8 cellular contexts compared by ENCODE assay signal in the genomic region with DNA sequence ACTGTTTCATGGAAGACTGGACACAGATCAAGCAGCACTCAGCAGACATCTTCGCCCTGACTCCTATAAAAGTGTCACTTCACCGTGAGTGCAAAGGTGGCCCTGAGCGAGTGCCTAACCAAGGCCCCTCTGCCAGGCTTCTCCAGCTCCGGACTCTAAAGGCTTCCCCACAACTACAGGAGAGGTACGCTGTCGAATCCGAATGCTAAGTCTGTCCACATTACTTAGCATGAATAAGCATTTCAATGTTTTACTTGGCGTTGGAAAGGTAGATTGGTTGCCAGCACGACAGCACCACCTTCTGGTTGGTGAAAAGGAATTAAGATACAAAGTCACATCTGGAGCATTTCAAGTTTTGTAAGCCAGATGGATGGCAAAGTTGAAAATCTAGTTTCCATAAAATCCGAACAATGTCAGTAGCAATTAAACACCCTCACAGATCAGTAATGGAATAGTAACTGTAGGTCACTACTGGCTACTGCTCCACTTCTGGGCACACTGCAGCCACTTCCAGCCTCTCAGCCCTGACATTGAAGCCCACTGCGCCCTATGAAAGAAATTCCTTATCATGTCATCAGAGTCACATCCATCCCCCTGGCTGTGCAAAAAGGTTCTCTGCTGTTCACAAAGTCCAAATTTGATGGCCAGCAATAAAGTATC.
DNase-seq lines count a peak whose midpoint lies in the region; ATAC-seq, FAIRE-seq and TF ChIP-seq lines count a peak whose summit lies in the region.

No MANE protein-coding gene starts in this region.

- peak overlapping the region in 5 of 11 experiments; percentile 29 to 51 (median 36); a peak in 9 of 22 replicates for H3K4me2 ChIP-seq in BLaER1 treated with 17β-estradiol and CSF1 and Interleukin-3, amounts not matched to agents 10 nM and 100 nM
- H3K4me2 ChIP-seq in H9 (ENCODE audit: insufficient read depth, insufficient read length, low read length) (peak overlapping the region; percentile 21), HepG2 (ENCODE audit: low read depth, low read length) (peak overlapping the region; percentile 58)

- no peak overlapping the region for H2BK5ac ChIP-seq in H9 (ENCODE audit: insufficient read length, low read length)

- peaks cover 0 to 8% (median 0%) of the 10 kb centered on the region in 11 experiments; a peak in 2 of 22 replicates for H4K20me1 ChIP-seq in BLaER1 treated with 17β-estradiol and CSF1 and Interleukin-3, amounts not matched to agents 10 nM and 100 nM
- H4K20me1 ChIP-seq in H9 (ENCODE audit: control insufficient read depth, insufficient read depth, insufficient read length), result no peaks in the 10 kb centered on the region
- H4K20me1 ChIP-seq in HepG2 (ENCODE audit: insufficient read depth, low read length), result no peaks in the 10 kb centered on the region

- peaks cover 37 to 41% of the 10 kb centered on the region in 2 experiments for H3K4me1 Mint-ChIP-seq in H9

- H3K27me3 Mint-ChIP-seq in H9 (ENCODE audit: low read depth), result no peaks in the 10 kb centered on the region; the same call in 1 of the 2 replicates

- H3K14ac ChIP-seq in H9 (ENCODE audit: insufficient read depth, low read length), result no peak overlapping the region

- H3K56ac ChIP-seq in H9 (ENCODE audit: insufficient read length, low read depth, low read length), result no peak overlapping the region

- POLR2A ChIA-PET in HepG2 (lab: Yijun Ruan, JAX), result interaction anchor here (0.8 to 1.9 kb wide), 4 partner anchors 27 to 244 kb away, joined by 3 to 4 read pairs (median 4); no protein-coding TSS in a partner anchor

- H3K23me2 ChIP-seq in H9 (ENCODE audit: insufficient read length, low read depth, low read length, poor library complexity, severe bottlenecking), result no peaks in the 10 kb centered on the region

- H3T11ph ChIP-seq in H9 (ENCODE audit: low read length), result no peak overlapping the region

- DNase-seq in H9 (peak; percentile 81), NCI-H2227 treated with DMSO at 0.1 percent for 48 hours (lab: John Stamatoyannopoulos, UW) (peak; percentile 68), dermis blood vessel endothelial cell (peak; percentile 94), HepG2 (ENCODE audit: low spot score) (peak; percentile 94)
- peak; percentile 26 to 43 for DNase-seq in stimulated activated CD4-positive, alpha-beta T cell treated with anti-CD3 and anti-CD28 coated beads, Interleukin-4, amount 100 ng/mL, for 4 hours

- no peak overlapping the region for H2BK120ac ChIP-seq in H9 (ENCODE audit: low read depth, low read length, poor library complexity, severe bottlenecking)

- no CpG with 5 or more reads among the region's 11 CpGs for WGBS in H9 (ENCODE audit: extremely low coverage, insufficient read length, low lambda C conversion rate)
- WGBS in HepG2 (ENCODE audit: low lambda C conversion rate), result 31% methylated on average over 11 of the region's 11 CpGs

- peaks cover 8 to 31% (median 13%) of the 10 kb centered on the region in 11 experiments; a peak in 20 of 22 replicates for H3K36me3 ChIP-seq in BLaER1 treated with 17β-estradiol and CSF1 and Interleukin-3, amounts not matched to agents 10 nM and 100 nM
- peaks cover 2 to 5% of the 10 kb centered on the region in 2 experiments; a peak in 2 of 5 replicates for H3K36me3 ChIP-seq in HepG2 (replicated peaks in 1 of 2; ENCODE audit: control insufficient read depth in 1 of 2, insufficient read depth in 2 of 2, low read length in 2 of 2)

- FAIRE-seq in HepG2 (lab: Jason Lieb, UNC), result peak; percentile 97

- H2AK5ac ChIP-seq in H9 (ENCODE audit: insufficient read length, low read length), result no peak overlapping the region

- peaks cover 0 to 21% (median 12%) of the 10 kb centered on the region in 10 experiments; a peak in 14 of 20 replicates for H3K4me1 ChIP-seq in BLaER1 treated with 17β-estradiol and CSF1 and Interleukin-3, amounts not matched to agents 10 nM and 100 nM
- peaks cover 8% of the 10 kb centered on the region for H3K4me1 ChIP-seq in H9 (ENCODE audit: insufficient read depth, low read length)
- H3K4me1 ChIP-seq in HepG2 (ENCODE audit: insufficient read depth, low read length), result peaks cover 53% of the 10 kb centered on the region

- no peaks in the 10 kb centered on the region for H3K79me1 ChIP-seq in H9 (ENCODE audit: insufficient read depth, low read depth, low read length, poor library complexity, severe bottlenecking)

- 0 out of 5 replicates have a peak overlapping the region, but pooled peaks of 1 of the 2 experiments have one; percentile 4 for H3K4me3 Mint-ChIP-seq in H9

- H2AFZ ChIP-seq in H9 (ENCODE audit: low read length), result no peak overlapping the region
- no peak overlapping the region for H2AFZ ChIP-seq in HepG2 (ENCODE audit: low read length)

- H3K36me3 Mint-ChIP-seq in H9 (ENCODE audit: insufficient read depth in 1 of 3, low read depth in 3 of 3), result peaks cover 10 to 17% (median 13%) of the 10 kb centered on the region in 3 experiments

- TF ChIP-seq CTCF in H9 (conservative IDR thresholded peaks at IDR 0.05) (peak; percentile 89), HepG2 (CRISPR knock-in tag; IDR thresholded peaks at IDR 0.05) (peak; percentile 98)

- peak overlapping the region in 4 of 11 experiments; percentile 36 to 59 (median 52); a peak in 5 of 22 replicates for H3K9ac ChIP-seq in BLaER1 treated with 17β-estradiol and CSF1 and Interleukin-3, amounts not matched to agents 10 nM and 100 nM
- no peak overlapping the region for H3K9ac ChIP-seq in H9 (ENCODE audit: extremely low read depth, insufficient read length, low read length)
- H3K9ac ChIP-seq in HepG2 (ENCODE audit: insufficient read depth, low read depth, low read length), result peak overlapping the region; percentile 14; the same call in 1 of the 2 replicates

- H4K5ac ChIP-seq in H9 (ENCODE audit: insufficient read length, low read depth, low read length), result no peak overlapping the region

- peaks cover 9 to 10% of the 10 kb centered on the region in 2 experiments for H3K9me3 Mint-ChIP-seq in H9

- H3K23ac ChIP-seq in H9 (ENCODE audit: insufficient read length, low read depth, low read length), result no peak overlapping the region

- TF ChIP-seq EP300 in HepG2 (IDR thresholded peaks at IDR 0.05; ENCODE audit: low read depth in 2 of 2, low read length in 2 of 2) (peak in 1 of 2 experiments; percentile 56; a peak in 2 of 4 replicates), HepG2 (CRISPR knock-in tag; IDR thresholded peaks at IDR 0.05; ENCODE audit: borderline replicate concordance) (peak; percentile 68)

- H4K8ac ChIP-seq in H9 (replicated peaks; ENCODE audit: insufficient read length, low read depth, low read length), result no peak overlapping the region

- no peak overlapping the region for H4K91ac ChIP-seq in H9 (ENCODE audit: insufficient read length, low read depth, low read length)

- H3K79me2 ChIP-seq in H9 (ENCODE audit: insufficient read depth, low read length) (no peaks in the 10 kb centered on the region), HepG2 (ENCODE audit: insufficient read depth, low read length) (no peaks in the 10 kb centered on the region)

- H3K4me3 ChIP-seq in BLaER1 treated with 17β-estradiol and CSF1 and Interleukin-3, amounts not matched to agents 10 nM and 100 nM, result no peak overlapping the region
- peak overlapping the region in 1 of 3 experiments; percentile 10; a peak in 1 of 6 replicates for H3K4me3 ChIP-seq in HepG2 (replicated peaks in 1 of 3; ENCODE audit: insufficient read depth in 1 of 3, low read depth in 2 of 3, low read length in 3 of 3)

- H2BK20ac ChIP-seq in H9 (ENCODE audit: low read depth, low read length, poor library complexity, severe bottlenecking), result no peak overlapping the region

- H3K9me3 ChIP-seq in BLaER1 treated with 17β-estradiol and CSF1 and Interleukin-3, amounts not matched to agents 10 nM and 100 nM (replicated peaks in 1 of 11), result peaks cover 6 to 16% (median 9%) of the 10 kb centered on the region in 11 experiments
- H3K9me3 ChIP-seq in H9 (ENCODE audit: control insufficient read depth, low read depth, low read length), result peaks cover 8% of the 10 kb centered on the region
- no peaks in the 10 kb centered on the region for H3K9me3 ChIP-seq in HepG2 (ENCODE audit: low read length)

- peak; percentile 99 for TF ChIP-seq RAD21 in HepG2 (CRISPR knock-in tag; IDR thresholded peaks at IDR 0.05)

- intact Hi-C loops in HepG2 (cut with micrococcal nuclease; ENCODE audit: unreplicated experiment), result loop anchor here (1.0 to 5.0 kb wide), 8 partner anchors 43 to 607 kb away; partner anchors contain the start of gene ERCC4

- H3K27ac ChIP-seq in BLaER1 treated with 17β-estradiol and CSF1 and Interleukin-3, amounts not matched to agents 10 nM and 100 nM, result peak overlapping the region in 7 of 11 experiments; percentile 4 to 75 (median 53); a peak in 11 of 22 replicates
- no peak overlapping the region for H3K27ac ChIP-seq in H9 (ENCODE audit: insufficient read length, low read depth, low read length)
- H3K27ac ChIP-seq in HepG2 (ENCODE audit: extremely low read length, insufficient read depth, low read length), result peak overlapping the region; percentile 48

- CTCF ChIA-PET in HepG2 (lab: Yijun Ruan, JAX; ENCODE audit: low intra/inter-chr PET ratio, low total read pairs), result interaction anchor here (1.0 to 3.6 kb wide), 7 partner anchors 224 to 280 kb away, joined by 3 to 31 read pairs (median 4); no protein-coding TSS in a partner anchor

- H3K27me3 ChIP-seq in BLaER1 treated with 17β-estradiol and CSF1 and Interleukin-3, amounts not matched to agents 10 nM and 100 nM, result no peaks in the 10 kb centered on the region
- H3K27me3 ChIP-seq in H9 (ENCODE audit: insufficient read depth, low read length) (no peaks in the 10 kb centered on the region), HepG2 (ENCODE audit: control insufficient read depth in 1 of 2, insufficient read depth in 2 of 2, low read length in 2 of 2) (no peaks in the 10 kb centered on the region)

- no peak overlapping the region for H3K4ac ChIP-seq in H9 (ENCODE audit: low read depth, low read length)

- ATAC-seq in activated CD4-positive, CD25-positive, alpha-beta regulatory T cell treated with anti-CD3 and anti-CD28 coated beads, Interleukin-2, amount 50 U/mL, for 24 hours, result peak; percentile 21 to 33
- ATAC-seq in HepG2, result peak; percentile 85
- no peak for ATAC-seq in GM21529 (IDR thresholded peaks at IDR 0.05; ENCODE audit: unreplicated experiment)

- H2BK12ac ChIP-seq in H9 (ENCODE audit: insufficient read length, low read depth, low read length), result no peak overlapping the region

- peak overlapping the region; percentile 2 to 51 (median 46); a peak in 3 of 7 replicates for H3K27ac Mint-ChIP-seq in H9

- no peak overlapping the region for H2BK15ac ChIP-seq in H9 (ENCODE audit: low read depth, low read length)

- no peak overlapping the region for H3K18ac ChIP-seq in H9 (ENCODE audit: insufficient read length, low read depth, low read length)

- in situ Hi-C loops in HepG2 (cut with HindIII; ENCODE audit: extremely low pct_ligation_motif_present, low pct_unique_long_range_greater_than_20kb), result loop anchor here (5.0 kb wide), 1 partner anchor 227 kb away; no protein-coding TSS in a partner anchor

- no TSS peak for BruUV-seq in HepG2 (replicated peaks; lab: Mats Ljungman, UMichigan)

- no peak for TF ChIP-seq POLR2A in HepG2 (IDR thresholded peaks at IDR 0.05; ENCODE audit: insufficient read depth in 1 of 2, low read depth in 2 of 2, low read length in 2 of 2)

TF ChIP-seq in HepG2, 621 proteins besides CTCF, POLR2A, EP300 and RAD21 (continues in another document):
- TF ChIP-seq PITX1 (CRISPR knock-in tag; IDR thresholded peaks at IDR 0.05) (0 out of 2 replicates have a peak, but pooled peaks have one; percentile 37), ZSCAN29 (CRISPR knock-in tag; conservative IDR thresholded peaks at IDR 0.05) (peak; percentile 98)

Comparison
In these comparisons a context has a peak if more than half of its experiments do, and no peak if none do; other contexts are left out.
1. DNase-seq: peak in every context shown above with its lines; median percentile 94 in dermis blood vessel endothelial cell; 94 in HepG2; 81 in H9; 68 in NCI-H2227 treated with DMSO at 0.1 percent for 48 hours; 34 in stimulated activated CD4-positive, alpha-beta T cell treated with anti-CD3 and anti-CD28 coated beads, Interleukin-4, amount 100 ng/mL, for 4 hours.